14 cellular contexts compared by ENCODE assay signal in the genomic region with DNA sequence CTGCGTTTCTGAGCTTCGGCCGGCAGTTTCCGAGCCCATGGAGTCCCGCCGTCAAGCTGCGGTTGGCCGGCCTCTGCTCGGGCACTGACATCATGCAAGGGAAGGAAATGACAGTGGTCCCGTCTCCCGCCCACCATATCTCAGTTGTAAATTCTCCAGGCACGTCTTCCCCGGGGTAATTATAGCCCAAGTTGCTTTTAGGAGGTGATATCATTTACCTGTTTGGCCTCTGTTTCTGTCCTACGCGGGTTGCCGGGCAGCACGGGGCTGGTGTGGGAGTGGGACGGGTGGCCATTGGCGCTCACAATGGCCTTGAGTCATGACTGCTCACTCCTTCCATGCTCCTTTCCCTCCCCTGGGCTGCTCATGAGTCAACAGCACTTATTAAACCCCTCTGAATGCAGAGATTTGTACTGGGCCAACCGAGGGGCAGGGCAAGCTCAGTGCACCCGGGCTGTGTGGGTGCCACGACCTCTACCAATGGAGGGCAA. TPM values are rescaled to one million over a fixed set of nuclear protein-coding genes. Genes with fewer than 3 reads are reported as not detected.
DNase-seq lines count a peak whose midpoint lies in the region; ATAC-seq, FAIRE-seq and TF ChIP-seq lines count a peak whose summit lies in the region.
"Had no signal": no experiment of that assay in that cellular context is flagged by ENCODE, and none has a peak within 500 bp of the region (broad histone marks: within the 10 kb centered on the region; RNA-seq: fewer than 3 reads in every experiment).

No MANE protein-coding gene starts in this region.

- intact Hi-C loops in spleen (cut with DNase I; ENCODE audit: low total_unique reads), result no loop called here

- in situ Hi-C loops in GM13976 (cut with MboI; ENCODE audit: low sequenced_read_pairs, unreplicated experiment), result no loop called here

- H3K4me3 ChIP-seq in SJSA1, result no peak overlapping the region
- no peak overlapping the region for H3K4me3 ChIP-seq in fibroblast of the aortic adventitia (ENCODE audit: low read depth, low read length)
- no peak overlapping the region for H3K4me3 ChIP-seq in spleen
- H3K4me3 ChIP-seq: right lobe of liver had no signal

- no peak for ATAC-seq in GM19455 (IDR thresholded peaks at IDR 0.05; ENCODE audit: unreplicated experiment)

- no peak for FAIRE-seq in H54 (lab: Jason Lieb, UNC)

- TF ChIP-seq CTCF in GM13976 (IDR thresholded peaks at IDR 0.05; ENCODE audit: borderline replicate concordance, control extremely low read depth, extremely low read depth, insufficient read depth, missing control alignments), result no peak
- no peak for TF ChIP-seq CTCF in fibroblast of the aortic adventitia (IDR thresholded peaks at IDR 0.05; ENCODE audit: insufficient read depth, low read length)
- TF ChIP-seq CTCF in spleen (IDR thresholded peaks at IDR 0.05 in 8 of 11, conservative IDR thresholded peaks at IDR 0.05 in 3 of 11), result no peak

- H3K4me1 ChIP-seq in SJSA1 (replicated peaks), result peaks cover 30% of the 10 kb centered on the region
- H3K4me1 ChIP-seq in spleen, result peaks cover 0 to 41% (median 21%) of the 10 kb centered on the region in 6 donors

- H3K9me3 ChIP-seq in SJSA1 (replicated peaks) (no peaks in the 10 kb centered on the region), spleen (no peaks in the 10 kb centered on the region)
- H3K9me3 ChIP-seq: Caco-2, right lobe of liver had no signal

- DNase-seq in GM13976 (ENCODE audit: low spot score) (peak; percentile 83), SJSA1 (ENCODE audit: low read depth in 1 of 2, low spot score in 2 of 2) (peak; percentile 75 to 82), fibroblast of the aortic adventitia (ENCODE audit: low read depth) (peak; percentile 9), spleen (peak; percentile 56), cerebellar cortex (ENCODE audit: low spot score) (no peak), H54 (ENCODE audit: insufficient read length, low spot score) (no peak)
- DNase-seq: activated B cell treated with CpG ODN at 0.5 μM for 24 hours, activated gamma-delta T cell, glutamatergic neuron, MV-4-11, NCI-H526 treated with DMSO at 0.1 percent for 48 hours had no signal

- TF ChIP-seq POLR2A in spleen (IDR thresholded peaks at IDR 0.05) (no peak), H54 (IDR thresholded peaks at IDR 0.05; ENCODE audit: low read depth, low read length) (no peak)

- H3K27ac ChIP-seq in SJSA1, result no peak overlapping the region
- H3K27ac ChIP-seq in spleen, result no peak overlapping the region
- H3K27ac ChIP-seq: right lobe of liver had no signal

- 24 to 33% (median 28%) methylated on average over 22 of the region's 22 CpGs for WGBS in spleen, 5 donors

- H3K27me3 ChIP-seq in SJSA1 (replicated peaks) (peaks cover 51% of the 10 kb centered on the region), spleen (replicated peaks in 1 of 7) (peaks cover 0 to 99% (median 23%) of the 10 kb centered on the region in 7 donors)
- H3K27me3 ChIP-seq: right lobe of liver had no signal

- H3K36me3 ChIP-seq in SJSA1 (no peaks in the 10 kb centered on the region), spleen (no peaks in the 10 kb centered on the region)
- H3K36me3 ChIP-seq: right lobe of liver had no signal

RNA-seq across cellular contexts. Expression of a gene that starts 4.2 kb away (rescaled TPM):
- 0.72 and 1.4 TPM in 2 replicates for total RNA-seq in SJSA1 (2014; rRNA removed; shearing (Covaris generic))
- total RNA-seq in fibroblast of the aortic adventitia (ENCODE audit: low replicate concordance), result 0.36 TPM in 1 of 2 replicates, not detected in the other
- 1 to 10 TPM in 1 of 7 donors, under 1 TPM in 6; 0.51 to 1.2 (median 0.79) TPM for total RNA-seq in spleen
- polyA plus RNA-seq in spleen, result under 1 TPM; 0.22 to 0.48 (median 0.42) TPM
- total RNA-seq: activated B cell treated with CpG ODN at 0.5 μM for 24 hours had no signal

Comparison
In these comparisons a context has a peak if more than half of its experiments do, and no peak if none do; other contexts are left out.
1. DNase-seq: peak in GM13976 (single experiment), SJSA1 (2 of 2), fibroblast of the aortic adventitia (single experiment) and spleen (single experiment); none in cerebellar cortex (single experiment) and H54 (single experiment).